In the genomic region with DNA sequence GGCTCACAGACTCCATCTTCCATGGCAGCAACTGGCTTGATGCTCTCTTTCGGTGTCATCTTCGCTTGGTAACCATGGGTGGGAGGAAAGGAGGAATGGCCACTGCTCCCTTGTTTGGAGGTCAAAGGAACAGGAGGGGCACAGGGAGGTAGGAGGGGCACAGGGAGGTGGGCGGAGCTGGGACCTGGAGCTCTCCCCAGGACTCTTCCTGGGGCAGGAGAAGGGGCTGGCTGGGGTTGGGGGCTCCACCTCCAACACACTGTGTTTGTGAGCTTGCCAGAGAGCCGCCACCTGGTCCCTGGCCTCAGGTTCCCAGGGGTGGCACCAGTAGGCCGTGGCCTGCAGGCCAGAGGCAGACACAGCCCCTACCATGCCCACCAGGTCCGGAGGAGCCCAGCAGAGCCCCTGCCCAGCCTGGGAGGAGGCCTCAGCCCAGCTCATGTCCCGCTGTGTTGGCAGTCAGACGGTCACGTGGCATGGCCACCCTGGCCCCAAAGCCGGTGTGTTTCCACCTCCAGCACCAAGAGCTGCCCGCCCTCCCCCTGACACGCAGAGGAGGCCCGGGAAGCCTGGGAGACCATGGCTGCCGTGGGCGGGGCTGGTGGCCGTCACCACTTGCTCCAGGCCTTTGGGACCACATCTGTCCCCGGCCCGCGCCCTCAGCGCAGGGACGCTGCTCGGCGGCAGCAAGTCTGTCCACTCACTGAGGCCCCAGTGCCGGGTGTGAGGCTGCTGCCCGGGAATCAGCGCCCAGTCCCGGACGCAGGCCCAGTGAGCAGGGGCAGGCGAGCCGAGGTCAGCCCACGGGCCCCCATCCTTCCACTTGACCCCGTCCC, we compare ENCODE assay signal across 15 cellular contexts.
DNase-seq lines count a peak whose midpoint lies in the region; ATAC-seq and TF ChIP-seq lines count a peak whose summit lies in the region.
"Had no signal": no experiment of that assay in that cellular context is flagged by ENCODE, and none has a peak within 500 bp of the region (broad histone marks: within the 10 kb centered on the region; RNA-seq: fewer than 3 reads in every experiment).

No MANE protein-coding gene starts in this region.

- H3K4me3 ChIP-seq in uterus, result no peak overlapping the region
- H3K4me3 ChIP-seq: HAP-1, ovary had no signal

- H3K27me3 Mint-ChIP-seq in chondrocyte (ENCODE audit: low read depth) (no peaks in the 10 kb centered on the region), natural killer cell (ENCODE audit: low read depth in 2 of 2) (no peaks in the 10 kb centered on the region)
- H3K27me3 Mint-ChIP-seq in stimulated activated naive CD8-positive, alpha-beta T cell treated with anti-CD3 and anti-CD28 coated beads, Interleukin-15, amount 100 ng/mL, for 72 hours, result no peaks in the 10 kb centered on the region
- H3K27me3 Mint-ChIP-seq: activated CD4-positive, alpha-beta T cell treated with anti-CD3 and anti-CD28 coated beads, Interleukin-2, amount 10 ng/mL, durations not matched to agents 7 days and 5 days had no signal

- peak overlapping the region; percentile 86 to 93 for H3K27ac ChIP-seq in uterus
- H3K27ac ChIP-seq: ovary had no signal

- H3K4me3 Mint-ChIP-seq in chondrocyte (ENCODE audit: unreplicated experiment), result no peak overlapping the region
- peak overlapping the region; percentile 36 for H3K4me3 Mint-ChIP-seq in natural killer cell
- H3K4me3 Mint-ChIP-seq in stimulated activated naive CD8-positive, alpha-beta T cell treated with anti-CD3 and anti-CD28 coated beads, Interleukin-15, amount 100 ng/mL, for 72 hours, result peak overlapping the region in 1 of 2 donors; percentile 6
- H3K4me3 Mint-ChIP-seq: activated CD4-positive, alpha-beta T cell treated with anti-CD3 and anti-CD28 coated beads, Interleukin-2, amount 10 ng/mL, durations not matched to agents 7 days and 5 days had no signal

- intact Hi-C loops in left ventricle myocardium superior (cut with micrococcal nuclease), result no loop called here
- intact Hi-C loops in cardiac septum (cut with DNase I), result loop anchor here (10.0 kb wide), 2 partner anchors 67 to 207 kb away; partner anchors contain the start of gene PANK4
- intact Hi-C loops in natural killer cell (cut with micrococcal nuclease), result no loop called here
- intact Hi-C loops in uterus (cut with DNase I; ENCODE audit: low total_unique reads), result loop anchor here (10.0 kb wide), 1 partner anchor 67 kb away; no protein-coding TSS in a partner anchor

- H3K36me3 ChIP-seq in uterus, result no peaks in the 10 kb centered on the region
- H3K36me3 ChIP-seq: HAP-1, ovary had no signal

- no peaks in the 10 kb centered on the region for H3K36me3 Mint-ChIP-seq in chondrocyte (ENCODE audit: low read depth)
- H3K36me3 Mint-ChIP-seq in natural killer cell, result no peaks in the 10 kb centered on the region

- H3K4me1 Mint-ChIP-seq in chondrocyte (ENCODE audit: low read depth), result peaks cover 48% of the 10 kb centered on the region
- peaks cover 0 to 14% of the 10 kb centered on the region in 2 donors for H3K4me1 Mint-ChIP-seq in natural killer cell
- H3K4me1 Mint-ChIP-seq in stimulated activated naive CD8-positive, alpha-beta T cell treated with anti-CD3 and anti-CD28 coated beads, Interleukin-15, amount 100 ng/mL, for 72 hours, result peaks cover 68% of the 10 kb centered on the region

- TF ChIP-seq POLR2A in uterus (IDR thresholded peaks at IDR 0.05), result no peak

- no peaks in the 10 kb centered on the region for H3K9me3 Mint-ChIP-seq in chondrocyte (ENCODE audit: low read depth)
- H3K9me3 Mint-ChIP-seq in natural killer cell, result no peaks in the 10 kb centered on the region
- no peaks in the 10 kb centered on the region for H3K9me3 Mint-ChIP-seq in stimulated activated naive CD8-positive, alpha-beta T cell treated with anti-CD3 and anti-CD28 coated beads, Interleukin-15, amount 100 ng/mL, for 72 hours
- H3K9me3 Mint-ChIP-seq: activated CD4-positive, alpha-beta T cell treated with anti-CD3 and anti-CD28 coated beads, Interleukin-2, amount 10 ng/mL, durations not matched to agents 7 days and 5 days had no signal

- H3K9me3 ChIP-seq in uterus, result no peaks in the 10 kb centered on the region
- H3K9me3 ChIP-seq: HAP-1, ovary had no signal

- TF ChIP-seq CTCF in chondrocyte (IDR thresholded peaks at IDR 0.05), result no peak
- no peak for TF ChIP-seq CTCF in natural killer cell (IDR thresholded peaks at IDR 0.05)
- TF ChIP-seq CTCF in uterus (IDR thresholded peaks at IDR 0.05), result no peak

- ATAC-seq in left ventricle myocardium superior, result no peak
- no peak for ATAC-seq in natural killer cell
- ATAC-seq in stimulated activated naive CD8-positive, alpha-beta T cell treated with anti-CD3 and anti-CD28 coated beads, Interleukin-15, amount 100 ng/mL, for 72 hours, result no peak
- no peak for ATAC-seq in GM18861 (IDR thresholded peaks at IDR 0.05; ENCODE audit: unreplicated experiment)

- H3K27ac Mint-ChIP-seq in chondrocyte (ENCODE audit: unreplicated experiment) (peak overlapping the region; percentile 78), natural killer cell (no peak overlapping the region)
- H3K27ac Mint-ChIP-seq in stimulated activated naive CD8-positive, alpha-beta T cell treated with anti-CD3 and anti-CD28 coated beads, Interleukin-15, amount 100 ng/mL, for 72 hours, result peak overlapping the region in 1 of 2 donors; percentile 95
- H3K27ac Mint-ChIP-seq: activated CD4-positive, alpha-beta T cell treated with anti-CD3 and anti-CD28 coated beads, Interleukin-2, amount 10 ng/mL, durations not matched to agents 7 days and 5 days had no signal

- peak; percentile 58 for DNase-seq in left ventricle myocardium superior
- no peak for DNase-seq in cardiac septum (ENCODE audit: low spot score)
- no peak for DNase-seq in chondrocyte (ENCODE audit: low spot score)
- no peak for DNase-seq in natural killer cell
- DNase-seq in uterus, result no peak
- DNase-seq in stimulated activated naive CD8-positive, alpha-beta T cell treated with anti-CD3 and anti-CD28 coated beads, Interleukin-15, amount 100 ng/mL, for 72 hours, result no peak
- DNase-seq in DMS153 (lab: John Stamatoyannopoulos, UW), result no peak
- DNase-seq: activated CD4-positive, alpha-beta T cell treated with anti-CD3 and anti-CD28 coated beads, Interleukin-2, amount 10 ng/mL, durations not matched to agents 7 days and 5 days; activated gamma-delta T cell treated with Interleukin-2 at 50 U/mL for 16 hours; cortex of kidney; kidney; ovary; stimulated activated CD8-positive, alpha-beta memory T cell treated with anti-CD3 and anti-CD28 coated beads, Interleukin-4, amount 100 ng/mL, for 48 hours had no signal

- no peaks in the 10 kb centered on the region for H3K27me3 ChIP-seq in uterus
- H3K27me3 ChIP-seq: ovary had no signal

- H3K4me1 ChIP-seq in uterus, result peaks cover 1 to 51% of the 10 kb centered on the region in 2 donors

Comparison
In these comparisons a context has a peak if more than half of its experiments do, and no peak if none do; other contexts are left out.
1. intact Hi-C loops: an anchor here in cardiac septum (10.0 kb wide) and uterus (10.0 kb wide); none called in left ventricle myocardium superior and natural killer cell.